8 cellular contexts compared by ENCODE assay signal in the genomic region with DNA sequence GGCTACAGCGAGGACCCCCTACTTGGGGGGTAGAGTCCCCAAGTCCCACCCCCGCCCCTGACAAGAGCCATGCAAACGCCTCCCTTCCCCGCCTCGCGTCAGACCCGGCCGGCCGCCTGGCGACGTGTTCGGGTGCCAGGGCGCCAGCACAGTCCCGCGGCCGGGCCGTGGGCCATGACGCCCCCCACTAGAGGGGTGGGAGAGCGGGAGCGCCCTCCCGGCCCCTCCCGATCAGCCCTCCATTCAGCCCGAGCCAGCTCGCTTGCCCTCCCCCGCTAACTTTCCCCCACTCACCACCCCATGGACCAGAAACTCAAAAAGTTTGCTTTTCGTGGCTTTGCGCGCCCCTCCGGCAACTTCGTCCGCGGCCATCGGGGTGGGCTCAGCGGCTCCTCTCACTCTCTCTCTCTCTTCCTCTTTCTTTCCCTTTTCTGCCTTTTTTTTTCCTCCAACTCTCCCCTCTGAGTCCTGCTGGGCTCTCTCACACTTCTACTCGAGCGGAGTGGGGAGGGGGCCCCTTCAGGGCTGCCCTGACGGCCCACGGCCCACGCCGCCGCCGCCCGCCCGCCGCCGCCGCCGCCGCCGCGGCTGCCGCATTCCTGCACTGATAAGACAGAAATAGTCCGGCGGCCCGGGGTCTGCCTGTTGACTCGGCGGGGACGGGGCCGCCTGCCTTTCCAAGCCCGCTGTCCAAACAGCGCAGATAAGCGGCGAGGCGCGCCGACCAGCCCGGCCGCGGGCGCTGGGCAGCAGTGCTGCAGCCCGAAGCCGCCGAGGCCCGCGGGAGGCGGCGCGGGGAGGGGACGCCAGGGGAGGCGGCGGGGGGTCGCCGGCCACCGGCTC. TPM values are rescaled to one million over a fixed set of nuclear protein-coding genes. Genes with fewer than 3 reads are reported as not detected.
DNase-seq lines count a peak whose midpoint lies in the region; ATAC-seq and TF ChIP-seq lines count a peak whose summit lies in the region.

A gene (minus strand): TSS at position 504 of the 843 bp plus-strand sequence. CDS start 132 bp downstream, at position 372.

- H3K27ac ChIP-seq in RWPE1 = peak within 1 kb of the TSS; percentile 77
- H3K27ac ChIP-seq in caudate nucleus (ENCODE audit: low read depth, low read length) = peak within 1 kb of the TSS; percentile 88

- peaks cover 36% of the 10 kb centered on the region for H3K4me1 Mint-ChIP-seq in activated CD4-positive, alpha-beta memory T cell treated with anti-CD3 and anti-CD28 coated beads for 36 hours (ENCODE audit: low read depth)
- peaks cover 39% of the 10 kb centered on the region for H3K4me1 Mint-ChIP-seq in activated CD4-positive, alpha-beta memory T cell treated with anti-CD3 and anti-CD28 coated beads, Interleukin-2, amount 10 ng/mL, durations not matched to agents 7 days and 5 days

- no peaks in the 10 kb centered on the region for H3K9me3 Mint-ChIP-seq in activated CD4-positive, alpha-beta memory T cell treated with anti-CD3 and anti-CD28 coated beads for 36 hours
- no peaks in the 10 kb centered on the region for H3K9me3 Mint-ChIP-seq in activated CD4-positive, alpha-beta memory T cell treated with anti-CD3 and anti-CD28 coated beads, Interleukin-2, amount 10 ng/mL, durations not matched to agents 7 days and 5 days

- CTCF ChIA-PET in activated CD4-positive, alpha-beta memory T cell treated with anti-CD3 and anti-CD28 coated beads for 36 hours (lab: Charles Lee) = interaction anchor here (1.3 kb wide), 2 partner anchors 56 to 104 kb away, joined by 3 to 4 read pairs; no protein-coding TSS in a partner anchor
- CTCF ChIA-PET in activated CD4-positive, alpha-beta memory T cell treated with anti-CD3 and anti-CD28 coated beads, Interleukin-2, amount 10 ng/mL, durations not matched to agents 7 days and 5 days (lab: Charles Lee) = interaction anchor here (1.0 to 1.8 kb wide), 3 partner anchors 21 to 125 kb away, joined by 4 to 6 read pairs (median 4); a partner anchor contains a TSS
- CTCF ChIA-PET in RWPE1 (lab: Yijun Ruan, JAX) = interaction anchor here (0.6 kb wide), 1 partner anchor 62 kb away, joined by 3 read pairs; no protein-coding TSS in a partner anchor

- peak within 1 kb of the TSS; percentile 80 for H3K4me3 ChIP-seq in skeletal muscle cell (ENCODE audit: low read depth, low read length)

- intact Hi-C loops in activated CD4-positive, alpha-beta memory T cell treated with anti-CD3 and anti-CD28 coated beads for 36 hours (cut with micrococcal nuclease) = no loop called here

- peaks cover 57% of the 10 kb centered on the region for H3K27me3 Mint-ChIP-seq in activated CD4-positive, alpha-beta memory T cell treated with anti-CD3 and anti-CD28 coated beads for 36 hours
- H3K27me3 Mint-ChIP-seq in activated CD4-positive, alpha-beta memory T cell treated with anti-CD3 and anti-CD28 coated beads, Interleukin-2, amount 10 ng/mL, durations not matched to agents 7 days and 5 days = peaks cover 72% of the 10 kb centered on the region

- TF ChIP-seq CTCF in RWPE1 (conservative IDR thresholded peaks at IDR 0.05; ENCODE audit: low read depth) = no peak

- H3K36me3 Mint-ChIP-seq in activated CD4-positive, alpha-beta memory T cell treated with anti-CD3 and anti-CD28 coated beads for 36 hours = no peaks in the 10 kb centered on the region
- H3K36me3 Mint-ChIP-seq in activated CD4-positive, alpha-beta memory T cell treated with anti-CD3 and anti-CD28 coated beads, Interleukin-2, amount 10 ng/mL, durations not matched to agents 7 days and 5 days (ENCODE audit: low read depth) = no peaks in the 10 kb centered on the region

- no peak for ATAC-seq in GM19023 (IDR thresholded peaks at IDR 0.05; ENCODE audit: unreplicated experiment)

- no peak for DNase-seq in activated CD4-positive, alpha-beta memory T cell treated with anti-CD3 and anti-CD28 coated beads for 36 hours
- no peak for DNase-seq in activated CD4-positive, alpha-beta memory T cell treated with anti-CD3 and anti-CD28 coated beads, Interleukin-2, amount 10 ng/mL, durations not matched to agents 7 days and 5 days
- DNase-seq in RWPE1 (ENCODE audit: low spot score) (no peak), caudate nucleus (lab: John Stamatoyannopoulos, UW) (peak in 34 of 61 donors; percentile 21 to 70 (median 39)), iris pigment epithelial cell (ENCODE audit: low read depth) (peak; percentile 57), skeletal muscle cell (ENCODE audit: low read depth) (no peak), GM19240 (ENCODE audit: insufficient read length, low spot score) (no peak)

- H3K4me3 Mint-ChIP-seq in activated CD4-positive, alpha-beta memory T cell treated with anti-CD3 and anti-CD28 coated beads for 36 hours = peak within 1 kb of the TSS; percentile 55
- no peak within 1 kb of the TSS for H3K4me3 Mint-ChIP-seq in activated CD4-positive, alpha-beta memory T cell treated with anti-CD3 and anti-CD28 coated beads, Interleukin-2, amount 10 ng/mL, durations not matched to agents 7 days and 5 days

- no peak within 1 kb of the TSS for H3K27ac Mint-ChIP-seq in activated CD4-positive, alpha-beta memory T cell treated with anti-CD3 and anti-CD28 coated beads for 36 hours
- no peak within 1 kb of the TSS for H3K27ac Mint-ChIP-seq in activated CD4-positive, alpha-beta memory T cell treated with anti-CD3 and anti-CD28 coated beads, Interleukin-2, amount 10 ng/mL, durations not matched to agents 7 days and 5 days

- POLR2A ChIA-PET in activated CD4-positive, alpha-beta memory T cell treated with anti-CD3 and anti-CD28 coated beads for 36 hours (lab: Charles Lee) = interaction anchor here (1.7 kb wide), 1 partner anchor 21 kb away, joined by 4 read pairs; a partner anchor contains a TSS
- POLR2A ChIA-PET in activated CD4-positive, alpha-beta memory T cell treated with anti-CD3 and anti-CD28 coated beads, Interleukin-2, amount 10 ng/mL, durations not matched to agents 7 days and 5 days (lab: Charles Lee) = no interaction called here
- POLR2A ChIA-PET in RWPE1 (lab: Yijun Ruan, JAX; ENCODE audit: low non-redundant PET) = no interaction called here

RNA-seq across cellular contexts. Expression of the gene that starts here (rescaled TPM):
- total RNA-seq in activated CD4-positive, alpha-beta memory T cell treated with anti-CD3 and anti-CD28 coated beads for 36 hours = 1 to 10 TPM; 4.4 to 5.5 TPM
- total RNA-seq in activated CD4-positive, alpha-beta memory T cell treated with anti-CD3 and anti-CD28 coated beads, Interleukin-2, amount 10 ng/mL, durations not matched to agents 7 days and 5 days = 1 to 10 TPM; 1.5 to 2.7 TPM

Comparison
In these comparisons a context has a peak if more than half of its experiments do, and no peak if none do; other contexts are left out.
1. DNase-seq: peak in caudate nucleus (34 of 61) and iris pigment epithelial cell (single experiment); none in activated CD4-positive, alpha-beta memory T cell treated with anti-CD3 and anti-CD28 coated beads for 36 hours (single experiment), activated CD4-positive, alpha-beta memory T cell treated with anti-CD3 and anti-CD28 coated beads, Interleukin-2, amount 10 ng/mL, durations not matched to agents 7 days and 5 days (single experiment), RWPE1 (single experiment), skeletal muscle cell (single experiment) and GM19240 (single experiment).